23 cellular contexts compared by ENCODE assay signal in the genomic region with DNA sequence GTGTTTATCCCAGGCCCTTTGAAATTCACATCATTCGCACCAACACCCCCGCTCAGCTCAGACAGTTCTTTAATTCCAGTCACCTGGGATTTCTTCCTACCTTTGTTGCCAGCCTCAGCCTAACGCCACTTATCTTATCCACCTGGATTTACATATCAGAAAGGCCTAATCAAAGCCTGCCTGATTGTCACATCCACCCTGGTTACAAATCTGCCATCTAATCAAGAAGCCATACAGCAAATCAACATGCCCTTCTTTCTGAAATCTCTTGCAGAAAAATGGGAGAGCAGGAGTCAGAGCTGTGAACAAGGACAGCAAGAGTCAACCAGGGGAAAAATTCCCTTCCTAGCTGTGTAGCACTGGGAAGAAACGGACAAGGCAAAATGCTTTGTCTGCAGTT.
"Had no signal": no experiment of that assay in that cellular context is flagged by ENCODE, and none has a peak within 500 bp of the region (broad histone marks: within the 10 kb centered on the region; RNA-seq: fewer than 3 reads in every experiment).

No MANE protein-coding gene starts in this region.

- H3K4me3 ChIP-seq: colonic mucosa, lung, psoas muscle, skin epidermis, testis, tibial nerve, upper lobe of right lung, vagina had no signal

- H3K9ac ChIP-seq: parathyroid adenoma had no signal

- H3K36me3 ChIP-seq: colonic mucosa, tibial nerve, upper lobe of right lung, vagina had no signal

- H2AFZ ChIP-seq: parathyroid adenoma had no signal

- H3K4me1 ChIP-seq: colonic mucosa, parathyroid adenoma, testis, upper lobe of right lung, vagina had no signal

- H3K9me3 ChIP-seq: colonic mucosa, psoas muscle, testis, tibial nerve, upper lobe of right lung, vagina had no signal

- ATAC-seq: foreskin keratinocyte; left colon; left ventricle myocardium superior; naive thymus-derived CD4-positive, alpha-beta T cell; psoas muscle; sciatic nerve; stimulated activated naive B cell treated with anti-CD40 and anti-IgM and Interleukin-4, amounts not matched to agents 10 μg/mL and 1 μg/mL and 100 μg/mL, for 72 hours; stimulated activated naive CD8-positive, alpha-beta T cell treated with anti-CD3 and anti-CD28 coated beads, Interleukin-15, amount 100 ng/mL, for 72 hours; upper lobe of right lung had no signal

- H3K27me3 ChIP-seq: colonic mucosa, foreskin keratinocyte, testis, tibial nerve, upper lobe of right lung, vagina had no signal

- H3K27ac ChIP-seq: colonic mucosa, foreskin keratinocyte, parathyroid adenoma, psoas muscle, skin epidermis, testis, tibial nerve, upper lobe of right lung, vagina had no signal

- DNase-seq: colonic mucosa; dermis blood vessel endothelial cell; erythroblast; foreskin keratinocyte; left colon; left ventricle myocardium superior; mesenchymal stem cell; naive thymus-derived CD4-positive, alpha-beta T cell; nephron progenitor cell; psoas muscle; retina; stimulated activated CD4-positive, alpha-beta T cell treated with anti-CD3 and anti-CD28 coated beads, Interleukin-2, amount 100 ng/mL, for 24 hours; stimulated activated CD4-positive, alpha-beta T cell treated with anti-CD3 and anti-CD28 coated beads, Interleukin-4, amount 100 ng/mL, for 4 hours; stimulated activated naive B cell treated with anti-CD40 and anti-IgM and Interleukin-4, amounts not matched to agents 10 μg/mL and 1 μg/mL and 100 μg/mL, for 72 hours; stimulated activated naive CD8-positive, alpha-beta T cell treated with anti-CD3 and anti-CD28 coated beads, Interleukin-15, amount 100 ng/mL, for 72 hours; testis; upper lobe of right lung had no signal
